8 cellular contexts compared by ENCODE assay signal in genomic region chr15:75694241-75695182, GRCh38. TPM values are rescaled to one million over a fixed set of nuclear protein-coding genes. Genes with fewer than 3 reads are reported as not detected.
DNase-seq lines count a peak whose midpoint lies in the region; ATAC-seq and TF ChIP-seq lines count a peak whose summit lies in the region.

No MANE protein-coding gene starts in this region.

- no peak overlapping the region for H3K4ac ChIP-seq in neuronal stem cell (ENCODE audit: low read length)

- H2BK5ac ChIP-seq in neuronal stem cell (ENCODE audit: low read length): peak overlapping the region; percentile 24

- H2AK5ac ChIP-seq in neuronal stem cell (ENCODE audit: low read depth, low read length): peak overlapping the region; percentile 75

- H3K36me3 Mint-ChIP-seq in CD4-positive, alpha-beta T cell (ENCODE audit: low read depth): no peaks in the 10 kb centered on the region

- DNase-seq in GM04504 (ENCODE audit: low read depth) (peak; percentile 96), M059J (ENCODE audit: low read depth) (peak; percentile 98), UCSD-AML1 (lab: John Stamatoyannopoulos, UW; ENCODE audit: unreplicated experiment) (peak; percentile 68), fibroblast of villous mesenchyme (ENCODE audit: low read depth) (peak; percentile 98), neuronal stem cell (ENCODE audit: low spot score) (no peak)
- no peak for DNase-seq in CD4-positive, alpha-beta T cell

- H3K27ac ChIP-seq in neuronal stem cell (replicated peaks; ENCODE audit: low read length): no peak overlapping the region
- no peak overlapping the region for H3K27ac ChIP-seq in CD4-positive, alpha-beta T cell (ENCODE audit: low read depth, low read length)

- peaks cover 4% of the 10 kb centered on the region for H3K79me1 ChIP-seq in neuronal stem cell (ENCODE audit: low read depth, low read length)

- H3K9me3 Mint-ChIP-seq in CD4-positive, alpha-beta T cell: no peaks in the 10 kb centered on the region

- H3K23ac ChIP-seq in neuronal stem cell (ENCODE audit: low read depth, low read length, poor library complexity): peak overlapping the region; percentile 52

- peak; percentile 32 for TF ChIP-seq CTCF in fibroblast of villous mesenchyme (IDR thresholded peaks at IDR 0.05; ENCODE audit: insufficient read depth, low read depth, low read length)
- no peak for TF ChIP-seq CTCF in CD4-positive, alpha-beta T cell (IDR thresholded peaks at IDR 0.05)

- H3K4me3 ChIP-seq in fibroblast of villous mesenchyme (ENCODE audit: low read depth, low read length): no peak overlapping the region
- no peak overlapping the region for H3K4me3 ChIP-seq in neuronal stem cell (ENCODE audit: low read length in 2 of 2)

- POLR2A ChIA-PET in CD4-positive, alpha-beta T cell (lab: Charles Lee): no interaction called here

- H3K4me1 Mint-ChIP-seq in CD4-positive, alpha-beta T cell (ENCODE audit: low read depth): peaks cover 7% of the 10 kb centered on the region

- H3K14ac ChIP-seq in neuronal stem cell (ENCODE audit: low read length): peak overlapping the region; percentile 32

- H3K4me1 ChIP-seq in neuronal stem cell (ENCODE audit: control insufficient read depth in 2 of 2, insufficient read depth in 1 of 2, low read depth in 1 of 2, low read length in 2 of 2): peaks cover 19 to 26% of the 10 kb centered on the region in 2 donors

- no peak overlapping the region for H4K91ac ChIP-seq in neuronal stem cell (ENCODE audit: low read depth, low read length, poor library complexity)

- H3K9me3 ChIP-seq in neuronal stem cell (replicated peaks in 1 of 2; ENCODE audit: control insufficient read depth in 2 of 2, insufficient read depth in 1 of 2, low read depth in 1 of 2, low read length in 2 of 2): no peaks in the 10 kb centered on the region
- H3K9me3 ChIP-seq in CD4-positive, alpha-beta T cell (ENCODE audit: control insufficient read depth, low read length): no peaks in the 10 kb centered on the region

- H2BK12ac ChIP-seq in neuronal stem cell (ENCODE audit: low read length): peak overlapping the region; percentile 69

- no CpG with 5 or more reads among the region's 20 CpGs for WGBS in neuronal stem cell (ENCODE audit: extremely low coverage in 2 of 2, insufficient read length in 2 of 2, insufficient replicate concordance in 1 of 2), 2 donors

- peak overlapping the region; percentile 61 for H2BK120ac ChIP-seq in neuronal stem cell (ENCODE audit: low read depth, low read length)

- peaks cover 21% of the 10 kb centered on the region for H3K27me3 Mint-ChIP-seq in CD4-positive, alpha-beta T cell

- H2BK15ac ChIP-seq in neuronal stem cell (ENCODE audit: low read length): peak overlapping the region; percentile 30

- H3K4me3 Mint-ChIP-seq in CD4-positive, alpha-beta T cell: no peak overlapping the region

- no peak overlapping the region for H4K8ac ChIP-seq in neuronal stem cell (ENCODE audit: low read depth, low read length)

- H3K27ac Mint-ChIP-seq in CD4-positive, alpha-beta T cell: no peak overlapping the region

- H3K18ac ChIP-seq in neuronal stem cell (ENCODE audit: low read length): peak overlapping the region; percentile 64

- CTCF ChIA-PET in CD4-positive, alpha-beta T cell (lab: Charles Lee): interaction anchor here (1.2 kb wide), 1 partner anchor 8 kb away, joined by 3 read pairs; no protein-coding TSS in a partner anchor

- intact Hi-C loops in CD4-positive, alpha-beta T cell (cut with DNase I, micrococcal nuclease): no loop called here

- no peak overlapping the region for H3K4me2 ChIP-seq in neuronal stem cell (ENCODE audit: insufficient read depth, low read length, poor library complexity, severe bottlenecking)

- ATAC-seq in HG03097 (IDR thresholded peaks at IDR 0.05; ENCODE audit: low FRiP score, unreplicated experiment) (no peak), HG02678 (IDR thresholded peaks at IDR 0.05; ENCODE audit: unreplicated experiment) (no peak)
- ATAC-seq in CD4-positive, alpha-beta T cell (ENCODE audit: poor library complexity): no peak

- H2AFZ ChIP-seq in neuronal stem cell (ENCODE audit: low read length): peak overlapping the region; percentile 82

- H3K9ac ChIP-seq in neuronal stem cell (ENCODE audit: low read depth, low read length, poor library complexity): no peak overlapping the region

- H3K36me3 ChIP-seq in neuronal stem cell (replicated peaks in 1 of 2; ENCODE audit: control insufficient read depth in 2 of 2, insufficient read depth in 2 of 2, low read length in 2 of 2): no peaks in the 10 kb centered on the region

- peaks cover 0 to 12% (median 0%) of the 10 kb centered on the region in 3 experiments for H3K27me3 ChIP-seq in neuronal stem cell (ENCODE audit: control insufficient read depth in 3 of 3, insufficient read depth in 3 of 3, low read depth in 1 of 3, low read length in 3 of 3)
- peaks cover 4% of the 10 kb centered on the region for H3K27me3 ChIP-seq in CD4-positive, alpha-beta T cell (ENCODE audit: control insufficient read depth, insufficient read depth, low read length)

RNA-seq across cellular contexts. Expression of gene CSPG4, which starts 18.1 kb away (rescaled TPM):
- 3.4 and 8.2 TPM in 2 replicates for total RNA-seq in M059J (2014; rRNA removed; shearing (Covaris generic))
- 86.8 and 87.0 TPM in 2 replicates for total RNA-seq in fibroblast of villous mesenchyme
- polyA plus RNA-seq in neuronal stem cell (2013, experiment 1 of 2): 0.11 TPM
- 0.10 TPM for polyA plus RNA-seq in neuronal stem cell (2013, experiment 2 of 2)
- not detected for total RNA-seq in CD4-positive, alpha-beta T cell

RNA-seq across cellular contexts. Expression of gene SNX33, which starts 46.8 kb away (rescaled TPM):
- 8.2 and 10.6 TPM in 2 replicates for total RNA-seq in M059J (2014; rRNA removed; shearing (Covaris generic))
- total RNA-seq in fibroblast of villous mesenchyme: 19.9 and 23.8 TPM in 2 replicates
- 9.8 TPM for polyA plus RNA-seq in neuronal stem cell (2013, experiment 1 of 2)
- 10.7 TPM for polyA plus RNA-seq in neuronal stem cell (2013, experiment 2 of 2)
- under 1 TPM; 0.59 to 0.82 TPM for total RNA-seq in CD4-positive, alpha-beta T cell

RNA-seq across cellular contexts. Expression of gene IMP3, which starts 54.5 kb away (rescaled TPM):
- 93.7 and 148 TPM in 2 replicates for total RNA-seq in M059J (2014; rRNA removed; shearing (Covaris generic))
- total RNA-seq in fibroblast of villous mesenchyme: 41.6 and 42.3 TPM in 2 replicates
- 51.8 TPM for polyA plus RNA-seq in neuronal stem cell (2013, experiment 1 of 2)
- 51.5 TPM for polyA plus RNA-seq in neuronal stem cell (2013, experiment 2 of 2)
- total RNA-seq in CD4-positive, alpha-beta T cell: 10 to 100 TPM; 48.4 to 50.4 TPM

Comparison
In these comparisons a context has a peak if more than half of its experiments do, and no peak if none do; other contexts are left out.
1. DNase-seq: peak in GM04504 (single experiment), M059J (single experiment), UCSD-AML1 (single experiment) and fibroblast of villous mesenchyme (single experiment); none in neuronal stem cell (single experiment) and CD4-positive, alpha-beta T cell (0 of 10).